Comparison of ENCODE assay signal across 9 cellular contexts in the genomic region with DNA sequence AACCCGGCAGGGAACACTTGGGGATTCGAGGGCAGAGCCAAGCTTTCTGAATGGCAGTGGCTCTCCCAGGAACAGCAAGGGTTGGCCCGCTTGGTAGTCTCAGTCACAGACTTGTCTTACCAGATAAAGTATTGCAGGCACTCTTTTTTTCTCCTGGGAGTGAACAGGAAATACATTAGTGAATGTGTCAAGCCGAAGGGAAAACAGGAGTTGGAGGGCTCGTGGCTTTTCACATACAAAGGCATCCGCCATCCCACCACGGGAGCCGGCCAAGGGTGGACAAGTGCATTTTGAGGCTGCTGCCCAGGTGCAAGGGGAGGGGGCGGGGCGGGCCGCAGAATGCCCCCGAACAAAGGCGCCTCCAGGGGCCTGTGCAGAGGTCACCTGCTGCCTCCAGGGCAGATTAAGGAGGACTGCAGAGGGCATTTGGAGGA.
DNase-seq lines count a peak whose midpoint lies in the region; ATAC-seq, FAIRE-seq and TF ChIP-seq lines count a peak whose summit lies in the region.
"Had no signal": no experiment of that assay in that cellular context is flagged by ENCODE, and none has a peak within 500 bp of the region (broad histone marks: within the 10 kb centered on the region; RNA-seq: fewer than 3 reads in every experiment).

No MANE protein-coding gene starts in this region.

- H3K27ac Mint-ChIP-seq in mesothelial cell of epicardium, result no peak overlapping the region
- no peak overlapping the region for H3K27ac Mint-ChIP-seq in activated T-helper 2 cell treated with anti-CD3 and anti-CD28 coated beads, Interferon-gamma antibody, Interleukin-2, Interleukin-4, amounts not matched to agents 10 μg/mL and 5 μg/mL and 100 μg/mL, durations not matched to agents 14 hours and 24 hours and 36 hours

- ATAC-seq in GM18870 (IDR thresholded peaks at IDR 0.05; ENCODE audit: unreplicated experiment) (peak; percentile 17), HG02678 (IDR thresholded peaks at IDR 0.05; ENCODE audit: unreplicated experiment) (peak; percentile 42)

- no peaks in the 10 kb centered on the region for H3K36me3 Mint-ChIP-seq in mesothelial cell of epicardium
- no peaks in the 10 kb centered on the region for H3K36me3 Mint-ChIP-seq in activated T-helper 2 cell treated with anti-CD3 and anti-CD28 coated beads, Interferon-gamma antibody, Interleukin-2, Interleukin-4, amounts not matched to agents 10 μg/mL and 5 μg/mL and 100 μg/mL, durations not matched to agents 14 hours and 24 hours and 36 hours (ENCODE audit: low read depth)

- H3K9me3 Mint-ChIP-seq in mesothelial cell of epicardium, result peaks cover 17% of the 10 kb centered on the region
- no peaks in the 10 kb centered on the region for H3K9me3 Mint-ChIP-seq in activated T-helper 2 cell treated with anti-CD3 and anti-CD28 coated beads, Interferon-gamma antibody, Interleukin-2, Interleukin-4, amounts not matched to agents 10 μg/mL and 5 μg/mL and 100 μg/mL, durations not matched to agents 14 hours and 24 hours and 36 hours

- peaks cover 19% of the 10 kb centered on the region for H3K4me1 Mint-ChIP-seq in mesothelial cell of epicardium
- H3K4me1 Mint-ChIP-seq in activated T-helper 2 cell treated with anti-CD3 and anti-CD28 coated beads, Interferon-gamma antibody, Interleukin-2, Interleukin-4, amounts not matched to agents 10 μg/mL and 5 μg/mL and 100 μg/mL, durations not matched to agents 14 hours and 24 hours and 36 hours (ENCODE audit: low read depth), result peaks cover 4% of the 10 kb centered on the region

- H3K27me3 Mint-ChIP-seq in mesothelial cell of epicardium (ENCODE audit: low read depth), result peaks cover 79% of the 10 kb centered on the region
- H3K27me3 Mint-ChIP-seq in activated T-helper 2 cell treated with anti-CD3 and anti-CD28 coated beads, Interferon-gamma antibody, Interleukin-2, Interleukin-4, amounts not matched to agents 10 μg/mL and 5 μg/mL and 100 μg/mL, durations not matched to agents 14 hours and 24 hours and 36 hours (ENCODE audit: low read depth), result peaks cover 10% of the 10 kb centered on the region

- peak overlapping the region; percentile 0 for H3K4me3 Mint-ChIP-seq in mesothelial cell of epicardium
- H3K4me3 Mint-ChIP-seq in activated T-helper 2 cell treated with anti-CD3 and anti-CD28 coated beads, Interferon-gamma antibody, Interleukin-2, Interleukin-4, amounts not matched to agents 10 μg/mL and 5 μg/mL and 100 μg/mL, durations not matched to agents 14 hours and 24 hours and 36 hours (ENCODE audit: low read depth), result no peak overlapping the region

- intact Hi-C loops in activated T-helper 2 cell treated with anti-CD3 and anti-CD28 coated beads, Interferon-gamma antibody, Interleukin-2, Interleukin-4, amounts not matched to agents 10 μg/mL and 5 μg/mL and 100 μg/mL, durations not matched to agents 14 hours and 24 hours and 36 hours (cut with micrococcal nuclease), result no loop called here

- TF ChIP-seq CTCF in mesothelial cell of epicardium (IDR thresholded peaks at IDR 0.05; ENCODE audit: unreplicated experiment), result no peak

- DNase-seq in NCI-H146 (lab: John Stamatoyannopoulos, UW), result peak; percentile 67
- DNase-seq in mesothelial cell of epicardium (ENCODE audit: low spot score in 2 of 2, unreplicated experiment in 2 of 2), result no peak
- no peak for DNase-seq in hippocampal formation (lab: John Stamatoyannopoulos, UW)
- no peak for DNase-seq in activated T-helper 2 cell treated with anti-CD3 and anti-CD28 coated beads, Interferon-gamma antibody, Interleukin-2, Interleukin-4, amounts not matched to agents 10 μg/mL and 5 μg/mL and 100 μg/mL, durations not matched to agents 14 hours and 24 hours and 36 hours (ENCODE audit: low spot score)
- no peak for DNase-seq in NCI-H510A (lab: John Stamatoyannopoulos, UW)
- no peak for DNase-seq in frontal cortex (ENCODE audit: low spot score in 2 of 2)
- DNase-seq: cerebellar nuclear complex had no signal

- no peak for FAIRE-seq in frontal cortex (lab: Jason Lieb, UNC)
